In the genomic region with DNA sequence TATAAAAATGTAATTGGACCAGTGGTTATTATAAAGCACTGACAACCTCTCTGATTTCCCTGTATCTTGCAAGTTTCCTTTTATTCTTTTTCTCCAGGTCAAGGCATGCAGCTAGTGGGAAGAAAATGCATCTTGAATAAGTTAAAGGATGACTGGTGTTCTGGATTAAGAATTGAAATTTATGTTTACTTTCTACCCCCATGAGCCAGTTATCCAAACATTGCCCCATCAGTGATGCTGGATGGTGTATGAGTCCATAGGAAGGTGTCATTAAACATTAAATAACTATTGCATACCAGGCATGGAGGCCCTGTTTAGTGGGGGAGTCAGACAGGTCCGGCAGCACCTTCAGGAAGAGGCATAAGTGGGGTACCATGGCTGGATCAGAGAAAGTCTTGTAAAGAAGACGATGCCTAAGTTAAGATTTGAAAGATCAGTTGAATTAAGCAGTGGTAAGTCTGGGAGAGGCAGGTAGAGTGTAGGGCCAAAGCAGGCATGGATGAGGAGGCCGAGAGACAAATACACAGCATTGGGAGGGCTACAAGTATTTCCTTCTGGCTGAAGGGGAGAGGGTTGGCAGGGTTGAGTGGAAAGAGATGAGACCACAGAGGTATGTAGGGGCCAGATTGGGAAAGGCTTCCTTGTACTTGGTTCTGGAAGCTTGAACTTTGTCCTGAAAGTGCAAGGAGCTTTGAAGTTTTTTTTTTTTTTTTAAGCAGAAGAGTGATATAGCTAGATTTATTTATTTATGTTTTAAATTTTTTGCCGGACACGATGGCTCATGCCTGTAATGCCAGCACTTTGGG, we compare ENCODE assay signal across 14 cellular contexts. TPM values are rescaled to one million over a fixed set of nuclear protein-coding genes. Genes with fewer than 3 reads are reported as not detected.
DNase-seq lines count a peak whose midpoint lies in the region; ATAC-seq and TF ChIP-seq lines count a peak whose summit lies in the region.
"Had no signal": no experiment of that assay in that cellular context is flagged by ENCODE, and none has a peak within 500 bp of the region (broad histone marks: within the 10 kb centered on the region; RNA-seq: fewer than 3 reads in every experiment).

No MANE protein-coding gene starts in this region.

- peak overlapping the region; percentile 74 for H3K27ac Mint-ChIP-seq in endothelial cell (ENCODE audit: unreplicated experiment)
- peak overlapping the region; percentile 80 for H3K27ac Mint-ChIP-seq in osteocyte (ENCODE audit: unreplicated experiment)

- H3K36me3 ChIP-seq in SJSA1, result peaks cover 48% of the 10 kb centered on the region
- H3K36me3 ChIP-seq: upper lobe of left lung had no signal

- H3K27ac ChIP-seq in SJSA1, result peak overlapping the region; percentile 90

- H3K36me3 Mint-ChIP-seq in endothelial cell (ENCODE audit: low read depth, unreplicated experiment) (peaks cover 10% of the 10 kb centered on the region), osteocyte (ENCODE audit: unreplicated experiment) (no peaks in the 10 kb centered on the region)

- H3K4me1 ChIP-seq in SJSA1 (replicated peaks), result peaks cover 82% of the 10 kb centered on the region

- in situ Hi-C loops in Caki2 (cut with HindIII; ENCODE audit: low pct_unique_long_range_greater_than_20kb, low sequenced_read_pairs), result no loop called here

- H3K9me3 ChIP-seq in SJSA1 (replicated peaks), result no peaks in the 10 kb centered on the region
- H3K9me3 ChIP-seq: upper lobe of left lung had no signal

- H3K27me3 Mint-ChIP-seq in endothelial cell (ENCODE audit: unreplicated experiment) (peaks cover 9% of the 10 kb centered on the region), osteocyte (ENCODE audit: unreplicated experiment) (no peaks in the 10 kb centered on the region)

- H3K4me3 Mint-ChIP-seq in endothelial cell (ENCODE audit: unreplicated experiment) (no peak overlapping the region), osteocyte (ENCODE audit: unreplicated experiment) (no peak overlapping the region)

- DNase-seq in Caki2 (ENCODE audit: low read depth), result peak; percentile 68
- peak in 1 of 2 experiments; percentile 47 for DNase-seq in SJSA1 (ENCODE audit: low read depth in 1 of 2, low spot score in 2 of 2)
- no peak for DNase-seq in endothelial cell (ENCODE audit: low spot score)
- no peak for DNase-seq in osteocyte (ENCODE audit: extremely low spot score, unreplicated experiment)
- DNase-seq in DMS 273 treated with DMSO at 0.1 percent for 48 hours (lab: John Stamatoyannopoulos, UW), result no peak
- DNase-seq in NCI-H1436 treated with DMSO at 0.1 percent for 48 hours (lab: John Stamatoyannopoulos, UW), result no peak
- no peak for DNase-seq in stimulated activated CD8-positive, alpha-beta memory T cell treated with anti-CD3 and anti-CD28 coated beads, Interleukin-4, amount 100 ng/mL, for 48 hours
- DNase-seq: cerebellar nuclear complex, islet precursor cell, NCI-H1092, NCI-H510A, upper lobe of left lung had no signal

- H3K27me3 ChIP-seq in SJSA1 (replicated peaks), result no peaks in the 10 kb centered on the region
- H3K27me3 ChIP-seq: upper lobe of left lung had no signal

- ATAC-seq in HG02981 (IDR thresholded peaks at IDR 0.05; ENCODE audit: unreplicated experiment), result no peak

- no peak overlapping the region for H3K4me3 ChIP-seq in SJSA1
- H3K4me3 ChIP-seq: smooth muscle cell, upper lobe of left lung had no signal

- H3K9me3 Mint-ChIP-seq in endothelial cell (ENCODE audit: unreplicated experiment) (no peaks in the 10 kb centered on the region), osteocyte (ENCODE audit: unreplicated experiment) (no peaks in the 10 kb centered on the region)

- TF ChIP-seq CTCF in endothelial cell (IDR thresholded peaks at IDR 0.05; ENCODE audit: unreplicated experiment) (no peak), osteocyte (IDR thresholded peaks at IDR 0.05) (no peak)

- H3K4me1 Mint-ChIP-seq in endothelial cell (ENCODE audit: unreplicated experiment), result peaks cover 39% of the 10 kb centered on the region
- peaks cover 86% of the 10 kb centered on the region for H3K4me1 Mint-ChIP-seq in osteocyte (ENCODE audit: unreplicated experiment)

RNA-seq across cellular contexts. Expression of a gene that starts 5.7 kb away (rescaled TPM):
- total RNA-seq in Caki2 (2014; rRNA removed; shearing (Covaris generic); ENCODE audit: low replicate concordance), result 114 and 125 TPM in 2 replicates
- 97.4 and 141 TPM in 2 replicates for total RNA-seq in SJSA1 (2014; rRNA removed; shearing (Covaris generic))
- 127 TPM for total RNA-seq in endothelial cell (ENCODE audit: unreplicated experiment)
- 141 and 143 TPM in 2 replicates for total RNA-seq in osteocyte

RNA-seq across cellular contexts. Expression of a gene that starts 20.5 kb away (rescaled TPM):
- total RNA-seq in Caki2 (2014; rRNA removed; shearing (Covaris generic); ENCODE audit: low replicate concordance), result 11.4 and 24.2 TPM in 2 replicates
- total RNA-seq in SJSA1 (2014; rRNA removed; shearing (Covaris generic)), result 8.3 and 20.0 TPM in 2 replicates
- total RNA-seq in endothelial cell (ENCODE audit: unreplicated experiment) (17.2 TPM), osteocyte (22.2 and 22.8 TPM in 2 replicates)
